In the genomic region with DNA sequence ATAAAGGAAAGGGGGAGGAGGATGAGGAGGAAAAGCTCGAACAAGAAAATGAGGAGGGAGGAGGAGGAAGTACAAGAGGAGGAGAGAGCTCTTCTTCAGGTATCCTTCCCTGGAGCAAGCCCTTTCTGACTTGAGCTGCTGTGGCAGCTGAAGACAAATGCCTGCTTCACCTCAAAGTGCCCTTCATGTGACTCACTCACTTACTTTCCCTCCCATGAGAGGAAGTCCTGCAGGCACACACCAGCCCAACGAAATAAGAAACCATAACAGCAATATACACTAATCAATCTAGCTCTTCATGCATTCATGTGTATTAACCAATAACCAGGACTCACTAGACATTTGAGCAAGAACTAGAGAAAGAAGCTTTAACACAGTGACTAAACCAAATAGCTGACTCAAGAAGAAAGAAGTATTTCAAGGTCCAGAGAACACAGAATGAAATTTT, we compare ENCODE assay signal across 12 cellular contexts.
DNase-seq lines count a peak whose midpoint lies in the region; ATAC-seq, FAIRE-seq and TF ChIP-seq lines count a peak whose summit lies in the region.
"Had no signal": no experiment of that assay in that cellular context is flagged by ENCODE, and none has a peak within 500 bp of the region (broad histone marks: within the 10 kb centered on the region; RNA-seq: fewer than 3 reads in every experiment).

No MANE protein-coding gene starts in this region.

- BruUV-seq in GM12878 (replicated peaks; lab: Mats Ljungman, UMichigan), result no TSS peak

- H3K27ac ChIP-seq in GM12878 (ENCODE audit: control insufficient read depth, insufficient read depth), result peak overlapping the region; percentile 60

- H3K4me2 ChIP-seq in GM12878 (ENCODE audit: control insufficient read depth, insufficient read depth), result peak overlapping the region; percentile 76

- no peaks in the 10 kb centered on the region for H3K36me3 Mint-ChIP-seq in activated CD4-positive, alpha-beta memory T cell treated with anti-CD3 and anti-CD28 coated beads for 36 hours

- peak; percentile 78 to 81; a peak in 2 of 4 replicates for TF ChIP-seq EP300 in GM12878 (IDR thresholded peaks at IDR 0.05; ENCODE audit: borderline replicate concordance in 1 of 2, control insufficient read depth in 1 of 2, low read depth in 2 of 2, low read length in 2 of 2)

- in situ Hi-C loops in GM12878 (cut with MboI), result no loop called here

- H3K27me3 Mint-ChIP-seq in activated CD4-positive, alpha-beta memory T cell treated with anti-CD3 and anti-CD28 coated beads for 36 hours, result no peaks in the 10 kb centered on the region

- SMC1A ChIA-PET in GM12878 (lab: Charles Lee; ENCODE audit: uncharacterized antibody, unreplicated experiment), result interaction anchor here (0.7 to 19.3 kb wide), 13 partner anchors 9 to 292 kb away, joined by 3 to 394 read pairs (median 5); no protein-coding TSS in a partner anchor

- no peaks in the 10 kb centered on the region; a peak in 1 of 4 replicates for H3K36me3 ChIP-seq in GM12878 (ENCODE audit: control insufficient read depth in 2 of 2, insufficient read depth in 2 of 2, low read length in 1 of 2)

- POLR2A ChIA-PET in GM12878 (lab: Charles Lee), result interaction anchor here (0.6 to 3.7 kb wide), 10 partner anchors 9 to 30 kb away, joined by 3 to 33 read pairs (median 5); no protein-coding TSS in a partner anchor
- POLR2A ChIA-PET in activated CD4-positive, alpha-beta memory T cell treated with anti-CD3 and anti-CD28 coated beads for 36 hours (lab: Charles Lee), result no interaction called here

- no peak overlapping the region; the same call in 1 of the 2 replicates for H3K4me3 ChIP-seq in GM12878

- TF ChIP-seq RAD21 in GM12878 (IDR thresholded peaks at IDR 0.05; ENCODE audit: insufficient read depth, low read depth, low read length), result no peak

- peak overlapping the region; percentile 9 for H2AFZ ChIP-seq in GM12878 (ENCODE audit: control insufficient read depth, low read depth, low read length)

- H3K79me2 ChIP-seq in GM12878 (ENCODE audit: control insufficient read depth, insufficient read depth, low read length), result peaks cover 2% of the 10 kb centered on the region; the same call in 1 of the 2 replicates

- peak overlapping the region; percentile 45 for H3K9ac ChIP-seq in GM12878 (ENCODE audit: control insufficient read depth, insufficient read depth, low read length)

- no peaks in the 10 kb centered on the region for H3K4me1 Mint-ChIP-seq in activated CD4-positive, alpha-beta memory T cell treated with anti-CD3 and anti-CD28 coated beads for 36 hours (ENCODE audit: low read depth)
- H3K4me1 Mint-ChIP-seq: activated naive CD8-positive, alpha-beta T cell treated with anti-CD3 and anti-CD28 coated beads, Interleukin-2, amount 50 U/mL, for 24 hours; nephron had no signal

- H3K9me3 ChIP-seq in GM12878 (replicated peaks; ENCODE audit: control insufficient read depth, insufficient read depth, low read length), result no peaks in the 10 kb centered on the region; the same call in 2 of the 3 replicates

- no peak overlapping the region for H3K4me3 Mint-ChIP-seq in activated CD4-positive, alpha-beta memory T cell treated with anti-CD3 and anti-CD28 coated beads for 36 hours
- H3K4me3 Mint-ChIP-seq: activated naive CD8-positive, alpha-beta T cell treated with anti-CD3 and anti-CD28 coated beads, Interleukin-2, amount 50 U/mL, for 24 hours; nephron; T-helper 2 cell treated with Interferon-gamma antibody and Interleukin-4, amounts not matched to agents 5 μg/mL and 100 μg/mL, for 36 hours had no signal

- WGBS in GM12878 (ENCODE audit: insufficient coverage, insufficient replicate concordance, low lambda C conversion rate, missing lambda C conversion rate), result 0% methylated on average over 2 of the region's 2 CpGs

- ATAC-seq in GM21515 (IDR thresholded peaks at IDR 0.05; ENCODE audit: unreplicated experiment), result peak; percentile 89
- ATAC-seq in HG03196 (IDR thresholded peaks at IDR 0.05; ENCODE audit: unreplicated experiment), result peak; percentile 98
- peak; percentile 98 for ATAC-seq in GM12878
- ATAC-seq: activated naive CD8-positive, alpha-beta T cell treated with anti-CD3 and anti-CD28 coated beads, Interleukin-2, amount 50 U/mL, for 24 hours had no signal

- TF ChIP-seq POLR2A in GM12878 (IDR thresholded peaks at IDR 0.05; ENCODE audit: low read depth, low read length), result 0 out of 2 replicates have a peak, but pooled peaks have one; percentile 18

- H3K27ac Mint-ChIP-seq in activated CD4-positive, alpha-beta memory T cell treated with anti-CD3 and anti-CD28 coated beads for 36 hours, result no peak overlapping the region
- H3K27ac Mint-ChIP-seq: activated naive CD8-positive, alpha-beta T cell treated with anti-CD3 and anti-CD28 coated beads, Interleukin-2, amount 50 U/mL, for 24 hours; nephron; T-helper 2 cell treated with Interferon-gamma antibody and Interleukin-4, amounts not matched to agents 5 μg/mL and 100 μg/mL, for 36 hours had no signal

- CTCF ChIA-PET in GM12878 (lab: Yijun Ruan, JAX), result interaction anchor here (0.7 to 5.7 kb wide), 13 partner anchors 10 to 458 kb away, joined by 3 to 46 read pairs (median 4); a partner anchor contains a TSS
- CTCF ChIA-PET in activated CD4-positive, alpha-beta memory T cell treated with anti-CD3 and anti-CD28 coated beads for 36 hours (lab: Charles Lee), result no interaction called here

- DNase-seq in GM18507 (ENCODE audit: extremely low spot score, insufficient read length, low read depth) (peak; percentile 9), GM12878 (ENCODE audit: low read depth, low spot score) (peak; percentile 90), HuH-7 (ENCODE audit: low spot score) (no peak), SW 1271 (lab: John Stamatoyannopoulos, UW) (no peak), NCI-H146 (lab: John Stamatoyannopoulos, UW) (no peak)
- DNase-seq in activated CD4-positive, alpha-beta memory T cell treated with anti-CD3 and anti-CD28 coated beads for 36 hours, result no peak
- DNase-seq: activated naive CD8-positive, alpha-beta T cell treated with anti-CD3 and anti-CD28 coated beads, Interleukin-2, amount 50 U/mL, for 24 hours; MM.1S had no signal

- H3K27me3 ChIP-seq in GM12878 (replicated peaks in 1 of 2; ENCODE audit: control insufficient read depth in 2 of 2, insufficient read depth in 2 of 2, low read length in 1 of 2), result no peaks in the 10 kb centered on the region

- H3K9me3 Mint-ChIP-seq in activated CD4-positive, alpha-beta memory T cell treated with anti-CD3 and anti-CD28 coated beads for 36 hours, result no peaks in the 10 kb centered on the region
- H3K9me3 Mint-ChIP-seq: activated naive CD8-positive, alpha-beta T cell treated with anti-CD3 and anti-CD28 coated beads, Interleukin-2, amount 50 U/mL, for 24 hours; nephron; T-helper 2 cell treated with Interferon-gamma antibody and Interleukin-4, amounts not matched to agents 5 μg/mL and 100 μg/mL, for 36 hours had no signal

- TF ChIP-seq CTCF in GM12878 (IDR thresholded peaks at IDR 0.05 in 2 of 3, conservative IDR thresholded peaks at IDR 0.05 in 1 of 3; ENCODE audit: control insufficient read depth in 2 of 3, extremely low read depth in 1 of 3, insufficient read depth in 1 of 3, low read depth in 3 of 3, low read length in 3 of 3), result no peak

- H3K4me1 ChIP-seq in GM12878 (ENCODE audit: control insufficient read depth, insufficient read depth, low read length), result peaks cover 16% of the 10 kb centered on the region

- H4K20me1 ChIP-seq in GM12878 (ENCODE audit: control insufficient read depth, insufficient read depth), result no peaks in the 10 kb centered on the region

- RAD21 ChIA-PET in GM12878 (lab: Charles Lee; ENCODE audit: unreplicated experiment), result interaction anchor here (0.7 to 10.5 kb wide), 10 partner anchors 10 to 1294 kb away, joined by 3 to 207 read pairs (median 4); no protein-coding TSS in a partner anchor

- intact Hi-C loops in GM12878 (cut with micrococcal nuclease; ENCODE audit: unreplicated experiment), result loop anchor here (1.0 to 5.0 kb wide), 2 partner anchors 28 to 305 kb away; no protein-coding TSS in a partner anchor
- intact Hi-C loops in activated CD4-positive, alpha-beta memory T cell treated with anti-CD3 and anti-CD28 coated beads for 36 hours (cut with micrococcal nuclease), result no loop called here

- peak; percentile 86 for FAIRE-seq in GM18507 (lab: Jason Lieb, UNC)
- FAIRE-seq in GM12878 (lab: Jason Lieb, UNC), result peak; percentile 88

TF ChIP-seq in GM12878, 131 proteins besides CTCF, POLR2A, EP300 and RAD21 (continues in another document):
- TF ChIP-seq CEBPB (IDR thresholded peaks at IDR 0.05; ENCODE audit: borderline replicate concordance in 1 of 2, low read depth in 2 of 2, low read length in 2 of 2) (0 out of 4 replicates have a peak, but pooled peaks of 1 of the 2 experiments have one; percentile 50), NFIC (IDR thresholded peaks at IDR 0.05; ENCODE audit: low read depth, low read length) (peak; percentile 91)
- TF ChIP-seq, protein P1, sequence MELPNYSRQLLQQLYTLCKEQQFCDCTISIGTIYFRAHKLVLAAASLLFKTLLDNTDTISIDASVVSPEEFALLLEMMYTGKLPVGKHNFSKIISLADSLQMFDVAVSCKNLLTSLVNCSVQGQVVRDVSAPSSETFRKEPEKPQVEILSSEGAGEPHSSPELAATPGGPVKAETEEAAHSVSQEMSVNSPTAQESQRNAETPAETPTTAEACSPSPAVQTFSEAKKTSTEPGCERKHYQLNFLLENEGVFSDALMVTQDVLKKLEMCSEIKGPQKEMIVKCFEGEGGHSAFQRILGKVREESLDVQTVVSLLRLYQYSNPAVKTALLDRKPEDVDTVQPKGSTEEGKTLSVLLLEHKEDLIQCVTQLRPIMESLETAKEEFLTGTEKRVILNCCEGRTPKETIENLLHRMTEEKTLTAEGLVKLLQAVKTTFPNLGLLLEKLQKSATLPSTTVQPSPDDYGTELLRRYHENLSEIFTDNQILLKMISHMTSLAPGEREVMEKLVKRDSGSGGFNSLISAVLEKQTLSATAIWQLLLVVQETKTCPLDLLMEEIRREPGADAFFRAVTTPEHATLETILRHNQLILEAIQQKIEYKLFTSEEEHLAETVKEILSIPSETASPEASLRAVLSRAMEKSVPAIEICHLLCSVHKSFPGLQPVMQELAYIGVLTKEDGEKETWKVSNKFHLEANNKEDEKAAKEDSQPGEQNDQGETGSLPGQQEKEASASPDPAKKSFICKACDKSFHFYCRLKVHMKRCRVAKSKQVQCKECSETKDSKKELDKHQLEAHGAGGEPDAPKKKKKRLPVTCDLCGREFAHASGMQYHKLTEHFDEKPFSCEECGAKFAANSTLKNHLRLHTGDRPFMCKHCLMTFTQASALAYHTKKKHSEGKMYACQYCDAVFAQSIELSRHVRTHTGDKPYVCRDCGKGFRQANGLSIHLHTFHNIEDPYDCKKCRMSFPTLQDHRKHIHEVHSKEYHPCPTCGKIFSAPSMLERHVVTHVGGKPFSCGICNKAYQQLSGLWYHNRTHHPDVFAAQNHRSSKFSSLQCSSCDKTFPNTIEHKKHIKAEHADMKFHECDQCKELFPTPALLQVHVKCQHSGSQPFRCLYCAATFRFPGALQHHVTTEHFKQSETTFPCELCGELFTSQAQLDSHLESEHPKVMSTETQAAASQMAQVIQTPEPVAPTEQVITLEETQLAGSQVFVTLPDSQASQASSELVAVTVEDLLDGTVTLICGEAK (IDR thresholded peaks at IDR 0.05; ENCODE audit: borderline replicate concordance), result peak; percentile 26; the same call in 1 of the 2 replicates

Comparison
In these comparisons a context has a peak if more than half of its experiments do, and no peak if none do; other contexts are left out.
1. DNase-seq: peak in GM18507 (single experiment) and GM12878 (single experiment); none in HuH-7 (single experiment), activated CD4-positive, alpha-beta memory T cell treated with anti-CD3 and anti-CD28 coated beads for 36 hours (single experiment), SW 1271 (0 of 2) and NCI-H146 (single experiment).
2. Peak in every context shown above with its lines, with median percentiles within 50 percentile points of each other: ATAC-seq.